Comparison of ENCODE assay signal across 26 cellular contexts in genomic region chr17:62741290-62741689, GRCh38.
DNase-seq lines count a peak whose midpoint lies in the region; ATAC-seq, FAIRE-seq and TF ChIP-seq lines count a peak whose summit lies in the region.
"Had no signal": no experiment of that assay in that cellular context is flagged by ENCODE, and none has a peak within 500 bp of the region (broad histone marks: within the 10 kb centered on the region; RNA-seq: fewer than 3 reads in every experiment).

No MANE protein-coding gene starts in this region.

- H3K27ac Mint-ChIP-seq in T-cell, result no peak overlapping the region
- H3K27ac Mint-ChIP-seq: activated CD4-positive, alpha-beta memory T cell treated with anti-CD3 and anti-CD28 coated beads, Interleukin-2, amount 10 ng/mL, durations not matched to agents 7 days and 5 days; activated naive CD8-positive, alpha-beta T cell treated with anti-CD3 and anti-CD28 coated beads, Interleukin-2, amount 50 U/mL, for 24 hours; CD8-positive, alpha-beta memory T cell; nephron; T-helper 1 cell treated with Interleukin-12 subunit alpha and Interleukin-12 subunit beta and Interleukin-4 antibody, amounts not matched to agents 30 μg/mL and 1 μg/mL, for 36 hours had no signal

- TF ChIP-seq POLR2A in GM12892 (IDR thresholded peaks at IDR 0.05; ENCODE audit: low read depth, low read length), result no peak

- no peak for DNase-seq in GM12892 (ENCODE audit: insufficient read length)
- no peak for DNase-seq in T-cell
- DNase-seq in NCI-H2196 (lab: John Stamatoyannopoulos, UW; ENCODE audit: unreplicated experiment), result no peak
- DNase-seq in H4 (ENCODE audit: low spot score), result no peak
- DNase-seq: activated CD4-positive, alpha-beta memory T cell treated with anti-CD3 and anti-CD28 coated beads, Interleukin-2, amount 10 ng/mL, durations not matched to agents 7 days and 5 days; activated gamma-delta T cell; activated naive CD8-positive, alpha-beta T cell treated with anti-CD3 and anti-CD28 coated beads, Interleukin-2, amount 50 U/mL, for 24 hours; BE2C; CD8-positive, alpha-beta memory T cell; dermis blood vessel endothelial cell; foreskin keratinocyte; heart left ventricle; kidney glomerular epithelial cell; NCI-H1436; NCI-H2107; NCI-H446 treated with DMSO at 0.1 percent for 48 hours; OCI-M1; stomach; thyroid gland had no signal

- CTCF ChIA-PET in T-cell (lab: Charles Lee), result no interaction called here

- H3K4me1 Mint-ChIP-seq in T-cell, result no peaks in the 10 kb centered on the region
- H3K4me1 Mint-ChIP-seq: CD8-positive, alpha-beta memory T cell; central memory CD8-positive, alpha-beta T cell had no signal

- ATAC-seq in GM18868 (IDR thresholded peaks at IDR 0.05; ENCODE audit: unreplicated experiment), result peak; percentile 77
- ATAC-seq in HG02623 (IDR thresholded peaks at IDR 0.05; ENCODE audit: unreplicated experiment), result peak; percentile 63
- ATAC-seq in HG03520 (IDR thresholded peaks at IDR 0.05; ENCODE audit: unreplicated experiment), result peak; percentile 72
- no peak for ATAC-seq in T-cell (replicated peaks in 1 of 4)
- no peak for ATAC-seq in GM21515 (IDR thresholded peaks at IDR 0.05; ENCODE audit: unreplicated experiment)
- ATAC-seq: activated naive CD8-positive, alpha-beta T cell treated with anti-CD3 and anti-CD28 coated beads, Interleukin-2, amount 50 U/mL, for 24 hours; foreskin keratinocyte; heart left ventricle had no signal

- no peaks in the 10 kb centered on the region for H3K36me3 Mint-ChIP-seq in T-cell
- H3K36me3 Mint-ChIP-seq: CD8-positive, alpha-beta memory T cell had no signal

- FAIRE-seq in GM12892 (lab: Jason Lieb, UNC), result peak; percentile 51

- no peaks in the 10 kb centered on the region for H3K9me3 Mint-ChIP-seq in T-cell
- H3K9me3 Mint-ChIP-seq: activated CD4-positive, alpha-beta memory T cell treated with anti-CD3 and anti-CD28 coated beads, Interleukin-2, amount 10 ng/mL, durations not matched to agents 7 days and 5 days; activated naive CD8-positive, alpha-beta T cell treated with anti-CD3 and anti-CD28 coated beads, Interleukin-2, amount 50 U/mL, for 24 hours; CD8-positive, alpha-beta memory T cell; central memory CD8-positive, alpha-beta T cell; nephron; T-helper 1 cell treated with Interleukin-12 subunit alpha and Interleukin-12 subunit beta and Interleukin-4 antibody, amounts not matched to agents 30 μg/mL and 1 μg/mL, for 36 hours had no signal

- H3K27me3 Mint-ChIP-seq in T-cell, result peaks cover 0 to 7% of the 10 kb centered on the region in 2 donors

- POLR2A ChIA-PET in T-cell (lab: Charles Lee), result no interaction called here

- H3K4me3 Mint-ChIP-seq in T-cell, result no peak overlapping the region
- H3K4me3 Mint-ChIP-seq: activated CD4-positive, alpha-beta memory T cell treated with anti-CD3 and anti-CD28 coated beads, Interleukin-2, amount 10 ng/mL, durations not matched to agents 7 days and 5 days; activated naive CD8-positive, alpha-beta T cell treated with anti-CD3 and anti-CD28 coated beads, Interleukin-2, amount 50 U/mL, for 24 hours; CD8-positive, alpha-beta memory T cell; central memory CD8-positive, alpha-beta T cell; nephron; T-helper 1 cell treated with Interleukin-12 subunit alpha and Interleukin-12 subunit beta and Interleukin-4 antibody, amounts not matched to agents 30 μg/mL and 1 μg/mL, for 36 hours had no signal

Comparison
In these comparisons a context has a peak if more than half of its experiments do, and no peak if none do; other contexts are left out.
1. ATAC-seq: peak in GM18868 (single experiment), HG02623 (single experiment) and HG03520 (single experiment); none in T-cell (0 of 4) and GM21515 (single experiment).